In genomic region chr13:36766295-36766694, GRCh38 we compare ENCODE assay signal across 17 cellular contexts. TPM values are rescaled to one million over a fixed set of nuclear protein-coding genes. Genes with fewer than 3 reads are reported as not detected.
DNase-seq lines count a peak whose midpoint lies in the region; ATAC-seq and TF ChIP-seq lines count a peak whose summit lies in the region.
"Had no signal": no experiment of that assay in that cellular context is flagged by ENCODE, and none has a peak within 500 bp of the region (broad histone marks: within the 10 kb centered on the region; RNA-seq: fewer than 3 reads in every experiment).

No MANE protein-coding gene starts in this region.

- no peak overlapping the region for H3K4me3 Mint-ChIP-seq in GM23338
- no peak overlapping the region for H3K4me3 Mint-ChIP-seq in T-helper 2 cell treated with Interferon-gamma antibody and Interleukin-4, amounts not matched to agents 5 μg/mL and 100 μg/mL, for 36 hours
- no peak overlapping the region for H3K4me3 Mint-ChIP-seq in activated CD4-positive, alpha-beta T cell treated with anti-CD3 and anti-CD28 coated beads, Interleukin-2, amount 10 ng/mL, durations not matched to agents 7 days and 5 days
- H3K4me3 Mint-ChIP-seq: activated CD8-positive, alpha-beta memory T cell treated with anti-CD3 and anti-CD28 coated beads, Interleukin-2, amount 10 ng/mL, durations not matched to agents 7 days and 5 days; endodermal cell; stimulated activated naive CD8-positive, alpha-beta T cell treated with anti-CD3 and anti-CD28 coated beads, Interleukin-15, amount 100 ng/mL, for 72 hours had no signal

- H3K36me3 ChIP-seq in GM23338 (ENCODE audit: insufficient read depth) (no peaks in the 10 kb centered on the region), fibroblast of lung (ENCODE audit: control insufficient read depth, insufficient read depth, low read length) (no peaks in the 10 kb centered on the region)
- H3K36me3 ChIP-seq: MG63 had no signal

- peaks cover 31% of the 10 kb centered on the region for H3K4me1 Mint-ChIP-seq in GM23338
- H3K4me1 Mint-ChIP-seq in T-helper 2 cell treated with Interferon-gamma antibody and Interleukin-4, amounts not matched to agents 5 μg/mL and 100 μg/mL, for 36 hours (ENCODE audit: low read depth): no peaks in the 10 kb centered on the region
- no peaks in the 10 kb centered on the region for H3K4me1 Mint-ChIP-seq in activated CD4-positive, alpha-beta T cell treated with anti-CD3 and anti-CD28 coated beads, Interleukin-2, amount 10 ng/mL, durations not matched to agents 7 days and 5 days
- H3K4me1 Mint-ChIP-seq: activated CD8-positive, alpha-beta memory T cell treated with anti-CD3 and anti-CD28 coated beads, Interleukin-2, amount 10 ng/mL, durations not matched to agents 7 days and 5 days; stimulated activated naive CD8-positive, alpha-beta T cell treated with anti-CD3 and anti-CD28 coated beads, Interleukin-15, amount 100 ng/mL, for 72 hours had no signal

- ATAC-seq in GM23338 (no peak), HG02571 (IDR thresholded peaks at IDR 0.05; ENCODE audit: unreplicated experiment) (no peak), HG02938 (IDR thresholded peaks at IDR 0.05; ENCODE audit: unreplicated experiment) (no peak)
- ATAC-seq: activated CD8-positive, alpha-beta memory T cell treated with anti-CD3 and anti-CD28 coated beads, Interleukin-2, amount 10 ng/mL, durations not matched to agents 7 days and 5 days; stimulated activated naive CD8-positive, alpha-beta T cell treated with anti-CD3 and anti-CD28 coated beads, Interleukin-15, amount 100 ng/mL, for 72 hours had no signal

- H3K27ac Mint-ChIP-seq in GM23338: no peak overlapping the region
- H3K27ac Mint-ChIP-seq in T-helper 2 cell treated with Interferon-gamma antibody and Interleukin-4, amounts not matched to agents 5 μg/mL and 100 μg/mL, for 36 hours: no peak overlapping the region
- no peak overlapping the region for H3K27ac Mint-ChIP-seq in activated CD4-positive, alpha-beta T cell treated with anti-CD3 and anti-CD28 coated beads, Interleukin-2, amount 10 ng/mL, durations not matched to agents 7 days and 5 days
- H3K27ac Mint-ChIP-seq: activated CD8-positive, alpha-beta memory T cell treated with anti-CD3 and anti-CD28 coated beads, Interleukin-2, amount 10 ng/mL, durations not matched to agents 7 days and 5 days; endodermal cell had no signal

- H3K4me3 ChIP-seq in GM23338 (no peak overlapping the region), fibroblast of lung (replicated peaks in 1 of 4; ENCODE audit: control extremely low read depth in 1 of 4, insufficient read depth in 1 of 4, low read depth in 3 of 4, low read length in 4 of 4) (no peak overlapping the region)
- H3K4me3 ChIP-seq: MG63, SK-N-MC had no signal

- H3K9me3 Mint-ChIP-seq in GM23338: peaks cover 27% of the 10 kb centered on the region
- peaks cover 10% of the 10 kb centered on the region for H3K9me3 Mint-ChIP-seq in T-helper 2 cell treated with Interferon-gamma antibody and Interleukin-4, amounts not matched to agents 5 μg/mL and 100 μg/mL, for 36 hours
- no peaks in the 10 kb centered on the region for H3K9me3 Mint-ChIP-seq in activated CD4-positive, alpha-beta T cell treated with anti-CD3 and anti-CD28 coated beads, Interleukin-2, amount 10 ng/mL, durations not matched to agents 7 days and 5 days

- H3K36me3 Mint-ChIP-seq in GM23338 (ENCODE audit: low read depth): peaks cover 29% of the 10 kb centered on the region; the same call in 2 of the 3 replicates
- H3K36me3 Mint-ChIP-seq in T-helper 2 cell treated with Interferon-gamma antibody and Interleukin-4, amounts not matched to agents 5 μg/mL and 100 μg/mL, for 36 hours (ENCODE audit: low read depth): no peaks in the 10 kb centered on the region
- H3K36me3 Mint-ChIP-seq in activated CD4-positive, alpha-beta T cell treated with anti-CD3 and anti-CD28 coated beads, Interleukin-2, amount 10 ng/mL, durations not matched to agents 7 days and 5 days (ENCODE audit: low read depth): no peaks in the 10 kb centered on the region
- H3K36me3 Mint-ChIP-seq: activated CD8-positive, alpha-beta memory T cell treated with anti-CD3 and anti-CD28 coated beads, Interleukin-2, amount 10 ng/mL, durations not matched to agents 7 days and 5 days had no signal

- H3K9ac ChIP-seq in fibroblast of lung (ENCODE audit: insufficient read depth, low read length): no peak overlapping the region

- H3K27me3 ChIP-seq in GM23338 (ENCODE audit: insufficient read depth): no peaks in the 10 kb centered on the region
- H3K27me3 ChIP-seq in fibroblast of lung (ENCODE audit: control insufficient read depth, insufficient read depth, low read length): no peaks in the 10 kb centered on the region
- H3K27me3 ChIP-seq: MG63 had no signal

- peaks cover 20% of the 10 kb centered on the region for H3K9me2 ChIP-seq in GM23338 (ENCODE audit: insufficient read depth)

- POLR2A ChIA-PET in activated CD4-positive, alpha-beta T cell treated with anti-CD3 and anti-CD28 coated beads, Interleukin-2, amount 10 ng/mL, durations not matched to agents 7 days and 5 days (lab: Charles Lee): no interaction called here

- H3K27me3 Mint-ChIP-seq in GM23338 (ENCODE audit: insufficient read depth, low read depth, poor library complexity): peaks cover 7% of the 10 kb centered on the region
- no peaks in the 10 kb centered on the region for H3K27me3 Mint-ChIP-seq in T-helper 2 cell treated with Interferon-gamma antibody and Interleukin-4, amounts not matched to agents 5 μg/mL and 100 μg/mL, for 36 hours (ENCODE audit: low read depth)
- H3K27me3 Mint-ChIP-seq in activated CD4-positive, alpha-beta T cell treated with anti-CD3 and anti-CD28 coated beads, Interleukin-2, amount 10 ng/mL, durations not matched to agents 7 days and 5 days: peaks cover 13% of the 10 kb centered on the region

- H3K9me3 ChIP-seq in fibroblast of lung (ENCODE audit: control insufficient read depth, insufficient read depth, low read depth, low read length): no peaks in the 10 kb centered on the region

- H3K79me2 ChIP-seq in GM23338 (replicated peaks; ENCODE audit: insufficient read depth): no peaks in the 10 kb centered on the region
- H3K79me2 ChIP-seq in fibroblast of lung (ENCODE audit: control insufficient read depth, insufficient read depth, low read length): no peaks in the 10 kb centered on the region

- TF ChIP-seq CTCF in GM23338 (conservative IDR thresholded peaks at IDR 0.05; ENCODE audit: low read depth in 2 of 2): no peak
- no peak for TF ChIP-seq CTCF in fibroblast of lung (conservative IDR thresholded peaks at IDR 0.05 in 1 of 2, IDR thresholded peaks at IDR 0.05 in 1 of 2; ENCODE audit: low read depth in 1 of 2, low read length in 2 of 2)

- H3K4me2 ChIP-seq in GM23338: no peak overlapping the region
- H3K4me2 ChIP-seq in fibroblast of lung (ENCODE audit: extremely low read depth, insufficient read depth, low read length): no peak overlapping the region

- no peaks in the 10 kb centered on the region for H3F3A ChIP-seq in GM23338 (replicated peaks; ENCODE audit: low read depth)

- DNase-seq in GM23338 (ENCODE audit: low spot score) (peak; percentile 17), RKO (ENCODE audit: low spot score) (peak; percentile 19), fibroblast of lung (ENCODE audit: low read depth in 2 of 2) (peak; percentile 24 to 90), renal cortical epithelial cell (ENCODE audit: low read depth) (peak; percentile 92)
- DNase-seq in T-helper 2 cell treated with Interferon-gamma antibody and Interleukin-4, amounts not matched to agents 5 μg/mL and 100 μg/mL, for 36 hours (ENCODE audit: low spot score): no peak
- DNase-seq in activated CD4-positive, alpha-beta T cell treated with anti-CD3 and anti-CD28 coated beads, Interleukin-2, amount 10 ng/mL, durations not matched to agents 7 days and 5 days: no peak
- DNase-seq: activated CD8-positive, alpha-beta memory T cell treated with anti-CD3 and anti-CD28 coated beads, Interleukin-2, amount 10 ng/mL, durations not matched to agents 7 days and 5 days; activated naive CD4-positive, alpha-beta T cell treated with Interleukin-2 at 50 U/mL for 16 hours; central memory CD4-positive, alpha-beta T cell; endodermal cell; GF-D8; MG63; stimulated activated naive CD8-positive, alpha-beta T cell treated with anti-CD3 and anti-CD28 coated beads, Interleukin-15, amount 100 ng/mL, for 72 hours had no signal

- CTCF ChIA-PET in activated CD4-positive, alpha-beta T cell treated with anti-CD3 and anti-CD28 coated beads, Interleukin-2, amount 10 ng/mL, durations not matched to agents 7 days and 5 days (lab: Charles Lee): interaction anchor here (0.6 to 0.7 kb wide), 2 partner anchors 97 to 413 kb away, joined by 3 to 6 read pairs; no protein-coding TSS in a partner anchor

- H4K20me1 ChIP-seq in GM23338 (replicated peaks; ENCODE audit: insufficient read depth): no peaks in the 10 kb centered on the region
- H4K20me1 ChIP-seq in fibroblast of lung (ENCODE audit: control insufficient read depth, extremely low read depth, insufficient read depth, low read length): no peaks in the 10 kb centered on the region

- no peak overlapping the region for H3K27ac ChIP-seq in GM23338 (ENCODE audit: low read depth)
- no peak overlapping the region for H3K27ac ChIP-seq in fibroblast of lung (ENCODE audit: insufficient read depth, low read length)
- H3K27ac ChIP-seq: HL-60, SK-N-MC had no signal

- H3K4me1 ChIP-seq in GM23338 (ENCODE audit: insufficient read depth) (0 out of 2 replicates have a peak, but pooled peaks cover 1% of the 10 kb centered on the region), fibroblast of lung (ENCODE audit: control insufficient read depth, extremely low read depth, insufficient read depth, low read length) (no peaks in the 10 kb centered on the region)

- H2AFZ ChIP-seq in GM23338: no peak overlapping the region
- H2AFZ ChIP-seq in fibroblast of lung (ENCODE audit: low read length): no peak overlapping the region

TF ChIP-seq in GM23338, 12 proteins besides CTCF, POLR2A, EP300 and RAD21 (continues in another document):
- TF ChIP-seq ETS1 (IDR thresholded peaks at IDR 0.05): no peak

RNA-seq across cellular contexts. Expression of gene RFXAP, which starts 52.7 kb away (rescaled TPM):
- total RNA-seq in GM23338 (2014; rRNA removed; shearing (Covaris generic)): 6.3 and 7.5 TPM in 2 replicates
- 8.5 and 10.3 TPM in 2 replicates for polyA plus RNA-seq in GM23338 (2016; fragmentation: Nextera tagmentation; extraction: Ambion mirVana)
- total RNA-seq in fibroblast of lung: 1.0 and 1.8 TPM in 2 replicates
- polyA plus RNA-seq in fibroblast of lung: 4.2 and 4.6 TPM in 2 replicates
- 3.9 and 4.4 TPM in 2 replicates for polyA plus RNA-seq in fibroblast of lung (2012)
- 0.67 TPM in 1 of 2 replicates, not detected in the other for polyA minus RNA-seq in fibroblast of lung (ENCODE audit: low replicate concordance)
- total RNA-seq in renal cortical epithelial cell: 2.3 TPM in 1 of 2 replicates, not detected in the other
- total RNA-seq in activated CD4-positive, alpha-beta T cell treated with anti-CD3 and anti-CD28 coated beads, Interleukin-2, amount 10 ng/mL, durations not matched to agents 7 days and 5 days: 10 to 100 TPM; 13.8 to 16.7 TPM

Comparison
In these comparisons a context has a peak if more than half of its experiments do, and no peak if none do; other contexts are left out.
1. DNase-seq: peak in GM23338 (single experiment), RKO (single experiment), fibroblast of lung (2 of 2) and renal cortical epithelial cell (single experiment); none in T-helper 2 cell treated with Interferon-gamma antibody and Interleukin-4, amounts not matched to agents 5 μg/mL and 100 μg/mL, for 36 hours (single experiment) and activated CD4-positive, alpha-beta T cell treated with anti-CD3 and anti-CD28 coated beads, Interleukin-2, amount 10 ng/mL, durations not matched to agents 7 days and 5 days (single experiment).